ENCODE assay signal across 15 cellular contexts in genomic region chr6:149331043-149331807, GRCh38. TPM values are rescaled to one million over a fixed set of nuclear protein-coding genes. Genes with fewer than 3 reads are reported as not detected.
DNase-seq lines count a peak whose midpoint lies in the region; ATAC-seq, FAIRE-seq and TF ChIP-seq lines count a peak whose summit lies in the region.
"Had no signal": no experiment of that assay in that cellular context is flagged by ENCODE, and none has a peak within 500 bp of the region (broad histone marks: within the 10 kb centered on the region; RNA-seq: fewer than 3 reads in every experiment).

No MANE protein-coding gene starts in this region.

- no peaks in the 10 kb centered on the region for H3K27me3 Mint-ChIP-seq in activated T-helper 17 cell treated with anti-CD3 and anti-CD28 coated beads, Interleukin-2, amount 50 U/mL, for 72 hours

- H3K36me3 Mint-ChIP-seq in activated T-helper 17 cell treated with anti-CD3 and anti-CD28 coated beads, Interleukin-2, amount 50 U/mL, for 72 hours (ENCODE audit: low read depth) = peaks cover 80% of the 10 kb centered on the region

- DNase-seq in AML-193 (lab: John Stamatoyannopoulos, UW) = peak; percentile 33 to 49
- DNase-seq in foreskin fibroblast = peak; percentile 31 to 56
- DNase-seq in COLO668 (lab: John Stamatoyannopoulos, UW; ENCODE audit: unreplicated experiment) = no peak
- no peak for DNase-seq in urothelium cell line (ENCODE audit: low spot score)
- no peak for DNase-seq in T1000 (lab: John Stamatoyannopoulos, UW)
- DNase-seq: activated CD4-positive, CD25-positive, alpha-beta regulatory T cell treated with anti-CD3 and anti-CD28 coated beads, Interleukin-2, amount 50 U/mL, for 72 hours; islet precursor cell; Kasumi-1; NCI-H345; Peyer's patch; small intestine had no signal

- no peak for TF ChIP-seq CTCF in HEK293 (tag by site-specific recombination; IDR thresholded peaks at IDR 0.05)
- no peak for TF ChIP-seq CTCF in foreskin fibroblast (IDR thresholded peaks at IDR 0.05; ENCODE audit: low read depth, low read length)

- no peak for ATAC-seq in activated T-helper 17 cell treated with anti-CD3 and anti-CD28 coated beads, Interleukin-2, amount 50 U/mL, for 72 hours (replicated peaks)
- no peak for ATAC-seq in HG03342 (IDR thresholded peaks at IDR 0.05; ENCODE audit: unreplicated experiment)
- ATAC-seq: HCT116 had no signal

- peaks cover 67% of the 10 kb centered on the region for H3K4me1 Mint-ChIP-seq in activated T-helper 17 cell treated with anti-CD3 and anti-CD28 coated beads, Interleukin-2, amount 50 U/mL, for 72 hours

- FAIRE-seq in urothelium cell line (lab: Jason Lieb, UNC) = no peak
- FAIRE-seq: small intestine had no signal

- H3K9me3 Mint-ChIP-seq in activated T-helper 17 cell treated with anti-CD3 and anti-CD28 coated beads, Interleukin-2, amount 50 U/mL, for 72 hours = no peaks in the 10 kb centered on the region

- peaks cover 25% of the 10 kb centered on the region for H3K4me1 ChIP-seq in HEK293 (ENCODE audit: control insufficient read depth, insufficient read depth, low read length)

- H3K4me3 ChIP-seq in HEK293 (ENCODE audit: low read depth, low read length) (no peak overlapping the region), foreskin fibroblast (ENCODE audit: low read depth in 1 of 2, low read length in 2 of 2) (no peak overlapping the region)
- H3K4me3 ChIP-seq: Peyer's patch had no signal

- CTCF ChIA-PET in HEK293 (lab: Yijun Ruan, JAX) = interaction anchor here (0.6 to 0.7 kb wide), 2 partner anchors 9 to 47 kb away, joined by 3 read pairs; no protein-coding TSS in a partner anchor

- POLR2A ChIA-PET in HEK293 (lab: Yijun Ruan, JAX) = interaction anchor here (1.4 kb wide), 1 partner anchor 14 kb away, joined by 4 read pairs; the partner anchor contains the start of gene TAB2

- peak overlapping the region; percentile 98 for H3K27ac Mint-ChIP-seq in activated T-helper 17 cell treated with anti-CD3 and anti-CD28 coated beads, Interleukin-2, amount 50 U/mL, for 72 hours

- peak overlapping the region; percentile 89 for H3K4me3 Mint-ChIP-seq in activated T-helper 17 cell treated with anti-CD3 and anti-CD28 coated beads, Interleukin-2, amount 50 U/mL, for 72 hours

- H3K9me3 ChIP-seq in HEK293 (ENCODE audit: control insufficient read depth, insufficient read depth, low read depth, low read length) = no peaks in the 10 kb centered on the region
- H3K9me3 ChIP-seq: Peyer's patch had no signal

- H3K36me3 ChIP-seq in HEK293 (ENCODE audit: control insufficient read depth in 2 of 2, insufficient read depth in 1 of 2, low read length in 2 of 2) = no peaks in the 10 kb centered on the region
- H3K36me3 ChIP-seq: Peyer's patch had no signal

- H3K27ac ChIP-seq in HEK293 (ENCODE audit: extremely low read depth, low read depth, low read length) = no peak overlapping the region
- H3K27ac ChIP-seq: Peyer's patch had no signal

TF ChIP-seq in HEK293, 187 proteins besides CTCF, POLR2A, EP300 and RAD21:
- no peak for TF ChIP-seq ZNF140 (tag by site-specific recombination; IDR thresholded peaks at IDR 0.05)
- peak; percentile 80; the same call in 1 of the 2 replicates for TF ChIP-seq MYNN (tag by site-specific recombination; IDR thresholded peaks at IDR 0.05; ENCODE audit: borderline replicate concordance)
- peak; percentile 50; the same call in 1 of the 2 replicates for TF ChIP-seq PRDM6 (tag by site-specific recombination; IDR thresholded peaks at IDR 0.05)

RNA-seq across cellular contexts. Expression of gene TAB2, which starts 13.7 kb away (rescaled TPM):
- total RNA-seq in activated T-helper 17 cell treated with anti-CD3 and anti-CD28 coated beads, Interleukin-2, amount 50 U/mL, for 72 hours = 100 to 1,000 TPM; 164 to 185 TPM

Comparison
In these comparisons a context has a peak if more than half of its experiments do, and no peak if none do; other contexts are left out.
1. DNase-seq: peak in AML-193 (2 of 2) and foreskin fibroblast (2 of 2); none in COLO668 (single experiment), urothelium cell line (single experiment) and T1000 (single experiment).